Comparison of ENCODE assay signal across 8 cellular contexts in genomic region chr17:65794572-65794971, GRCh38.
A peak's percentile ranks its signal among the peaks of the same experiment; 100 is the strongest.
DNase-seq lines count a peak whose midpoint lies in the region; ATAC-seq, FAIRE-seq and TF ChIP-seq lines count a peak whose summit lies in the region.

No MANE protein-coding gene starts in this region.

- H3K4me1 Mint-ChIP-seq in stimulated activated effector memory CD8-positive, alpha-beta T cell treated with anti-CD3 and anti-CD28 coated beads, Interleukin-12 subunit alpha, Interleukin-12 subunit beta, amount 100 ng/mL, for 72 hours = peaks cover 6% of the 10 kb centered on the region

- intact Hi-C loops in endothelial cell of umbilical vein (cut with micrococcal nuclease) = loop anchor here (1.0 to 5.0 kb wide), 4 partner anchors 232 to 563 kb away; partner anchors contain the start of gene AXIN2

- BruUV-seq in endothelial cell of umbilical vein (replicated peaks; lab: Mats Ljungman, UMichigan) = no TSS peak

- 57% methylated on average over 5 of the region's 5 CpGs for WGBS in smooth muscle cell (ENCODE audit: low lambda C conversion rate)

- peak; percentile 13 for DNase-seq in NCI-H345 (lab: John Stamatoyannopoulos, UW)
- DNase-seq in NCI-H345 treated with DMSO at 0.1 percent for 48 hours (lab: John Stamatoyannopoulos, UW; ENCODE audit: unreplicated experiment) = no peak
- DNase-seq in NCI-H226 = peak; percentile 20
- peak; percentile 35 for DNase-seq in endothelial cell of umbilical vein (ENCODE audit: low read depth, low spot score)
- DNase-seq in smooth muscle cell (lab: John Stamatoyannopoulos, UW; ENCODE audit: unreplicated experiment) = no peak
- DNase-seq in mesenteric fat pad (ENCODE audit: low spot score) = no peak
- DNase-seq in OCI-M2 (lab: John Stamatoyannopoulos, UW; ENCODE audit: unreplicated experiment) = no peak
- DNase-seq in stimulated activated effector memory CD8-positive, alpha-beta T cell treated with anti-CD3 and anti-CD28 coated beads, Interleukin-12 subunit alpha, Interleukin-12 subunit beta, amount 100 ng/mL, for 72 hours (ENCODE audit: low spot score in 2 of 2) = no peak

- CTCF ChIA-PET in endothelial cell of umbilical vein (lab: Charles Lee) = interaction anchor here (0.6 to 5.0 kb wide), 20 partner anchors 8 to 562 kb away, joined by 3 to 39 read pairs (median 4); no protein-coding TSS in a partner anchor

- H3K4me2 ChIP-seq in endothelial cell of umbilical vein (ENCODE audit: insufficient read depth, low read length) (no peak overlapping the region), smooth muscle cell (no peak overlapping the region)

- dilution Hi-C loops in endothelial cell of umbilical vein (cut with MboI; ENCODE audit: extremely low pct_ligation_motif_present, low sequenced_read_pairs) = no loop called here

- TF ChIP-seq CTCF in endothelial cell of umbilical vein (IDR thresholded peaks at IDR 0.05; ENCODE audit: extremely low read depth in 1 of 2, insufficient read depth in 1 of 2, low read depth in 1 of 2, low read length in 2 of 2) = peak; percentile 31 to 56
- peak; percentile 44 for TF ChIP-seq CTCF in smooth muscle cell (IDR thresholded peaks at IDR 0.05; ENCODE audit: borderline replicate concordance, insufficient read depth, poor library complexity, severe bottlenecking)

- no peak for FAIRE-seq in endothelial cell of umbilical vein (lab: Jason Lieb, UNC)

- H3F3A ChIP-seq in smooth muscle cell (ENCODE audit: low read depth) = no peaks in the 10 kb centered on the region

- peaks cover 3% of the 10 kb centered on the region for H3K4me1 ChIP-seq in endothelial cell of umbilical vein (ENCODE audit: control insufficient read depth, extremely low read depth, insufficient read depth, low read length)
- no peaks in the 10 kb centered on the region for H3K4me1 ChIP-seq in smooth muscle cell (ENCODE audit: low read depth)

- H3K9me3 ChIP-seq in endothelial cell of umbilical vein (replicated peaks; ENCODE audit: control insufficient read depth, insufficient read depth, low read length) = no peaks in the 10 kb centered on the region
- H3K9me3 ChIP-seq in smooth muscle cell (replicated peaks; ENCODE audit: low read depth) = no peaks in the 10 kb centered on the region

- no peak for TF ChIP-seq POLR2A in endothelial cell of umbilical vein (IDR thresholded peaks at IDR 0.05; ENCODE audit: low read depth, low read length)

- H3K79me2 ChIP-seq in endothelial cell of umbilical vein (ENCODE audit: control insufficient read depth, insufficient read depth, low read length) (no peaks in the 10 kb centered on the region), smooth muscle cell (ENCODE audit: low read depth) (no peaks in the 10 kb centered on the region)

- H3K36me3 Mint-ChIP-seq in stimulated activated effector memory CD8-positive, alpha-beta T cell treated with anti-CD3 and anti-CD28 coated beads, Interleukin-12 subunit alpha, Interleukin-12 subunit beta, amount 100 ng/mL, for 72 hours = no peaks in the 10 kb centered on the region

- no peak for ATAC-seq in stimulated activated effector memory CD8-positive, alpha-beta T cell treated with anti-CD3 and anti-CD28 coated beads, Interleukin-12 subunit alpha, Interleukin-12 subunit beta, amount 100 ng/mL, for 72 hours

- H3K4me3 Mint-ChIP-seq in stimulated activated effector memory CD8-positive, alpha-beta T cell treated with anti-CD3 and anti-CD28 coated beads, Interleukin-12 subunit alpha, Interleukin-12 subunit beta, amount 100 ng/mL, for 72 hours = no peak overlapping the region

- no peaks in the 10 kb centered on the region for H3K9me1 ChIP-seq in endothelial cell of umbilical vein (replicated peaks; ENCODE audit: control insufficient read depth, extremely low read depth, insufficient read depth, low read length)

- H3K4me3 ChIP-seq in endothelial cell of umbilical vein (replicated peaks in 1 of 3; ENCODE audit: insufficient read depth in 1 of 3, low read depth in 1 of 3, low read length in 3 of 3) (no peak overlapping the region), smooth muscle cell (no peak overlapping the region)

- H3K9ac ChIP-seq in endothelial cell of umbilical vein (replicated peaks; ENCODE audit: extremely low read depth, insufficient read depth, low read length) (no peak overlapping the region), smooth muscle cell (ENCODE audit: low read depth) (no peak overlapping the region)

- no peaks in the 10 kb centered on the region for H3K9me3 Mint-ChIP-seq in stimulated activated effector memory CD8-positive, alpha-beta T cell treated with anti-CD3 and anti-CD28 coated beads, Interleukin-12 subunit alpha, Interleukin-12 subunit beta, amount 100 ng/mL, for 72 hours

- H2AFZ ChIP-seq in endothelial cell of umbilical vein (ENCODE audit: low read depth, low read length) (no peak overlapping the region), smooth muscle cell (ENCODE audit: low read depth) (no peak overlapping the region)

- H3K27me3 ChIP-seq in endothelial cell of umbilical vein (ENCODE audit: control insufficient read depth in 2 of 2, insufficient read depth in 2 of 2, low read length in 2 of 2) (no peaks in the 10 kb centered on the region), smooth muscle cell (ENCODE audit: low read depth) (no peaks in the 10 kb centered on the region)

- POLR2A ChIA-PET in endothelial cell of umbilical vein (lab: Charles Lee) = no interaction called here

- H4K20me1 ChIP-seq in endothelial cell of umbilical vein (replicated peaks; ENCODE audit: control insufficient read depth, extremely low read depth, insufficient read depth, low read length) (no peaks in the 10 kb centered on the region), smooth muscle cell (ENCODE audit: low read depth) (no peaks in the 10 kb centered on the region)

- H3K27ac ChIP-seq in endothelial cell of umbilical vein (ENCODE audit: insufficient read depth, low read depth, low read length) (no peak overlapping the region), smooth muscle cell (ENCODE audit: low read depth) (no peak overlapping the region)

- H3K36me3 ChIP-seq in endothelial cell of umbilical vein (ENCODE audit: control insufficient read depth in 2 of 2, extremely low read depth in 1 of 2, insufficient read depth in 2 of 2, low read length in 2 of 2) (no peaks in the 10 kb centered on the region), smooth muscle cell (ENCODE audit: low read depth) (no peaks in the 10 kb centered on the region)

- no peak overlapping the region for H3K27ac Mint-ChIP-seq in stimulated activated effector memory CD8-positive, alpha-beta T cell treated with anti-CD3 and anti-CD28 coated beads, Interleukin-12 subunit alpha, Interleukin-12 subunit beta, amount 100 ng/mL, for 72 hours

TF ChIP-seq in endothelial cell of umbilical vein, 7 proteins besides CTCF, POLR2A, EP300 and RAD21:
- no peak for TF ChIP-seq EZH2 (IDR thresholded peaks at IDR 0.05; ENCODE audit: borderline replicate concordance, low read depth, low read length, severe bottlenecking)
- TF ChIP-seq MYC (IDR thresholded peaks at IDR 0.05; ENCODE audit: low read depth, low read length) = no peak
- no peak for TF ChIP-seq FOS (IDR thresholded peaks at IDR 0.05; ENCODE audit: borderline replicate concordance, insufficient read depth, low read length)
- no peak for TF ChIP-seq JUN (IDR thresholded peaks at IDR 0.05; ENCODE audit: borderline replicate concordance, insufficient read depth, insufficient read length, low read depth)
- no peak for TF ChIP-seq POLR2AphosphoS5 (IDR thresholded peaks at IDR 0.05; ENCODE audit: insufficient read depth, low read depth, low read length)
- no peak for TF ChIP-seq MAX (IDR thresholded peaks at IDR 0.05; ENCODE audit: insufficient read depth, insufficient read length)
- TF ChIP-seq GATA2 (IDR thresholded peaks at IDR 0.05; ENCODE audit: insufficient read depth, insufficient read length, low read depth, low read length) = no peak

Comparison
In these comparisons a context has a peak if more than half of its experiments do, and no peak if none do; other contexts are left out.
1. DNase-seq: peak in NCI-H345 (single experiment), NCI-H226 (single experiment) and endothelial cell of umbilical vein (single experiment); none in NCI-H345 treated with DMSO at 0.1 percent for 48 hours (single experiment), smooth muscle cell (single experiment), mesenteric fat pad (single experiment), OCI-M2 (single experiment) and stimulated activated effector memory CD8-positive, alpha-beta T cell treated with anti-CD3 and anti-CD28 coated beads, Interleukin-12 subunit alpha, Interleukin-12 subunit beta, amount 100 ng/mL, for 72 hours (0 of 2).